ENCODE assay signal across 8 cellular contexts in the genomic region with DNA sequence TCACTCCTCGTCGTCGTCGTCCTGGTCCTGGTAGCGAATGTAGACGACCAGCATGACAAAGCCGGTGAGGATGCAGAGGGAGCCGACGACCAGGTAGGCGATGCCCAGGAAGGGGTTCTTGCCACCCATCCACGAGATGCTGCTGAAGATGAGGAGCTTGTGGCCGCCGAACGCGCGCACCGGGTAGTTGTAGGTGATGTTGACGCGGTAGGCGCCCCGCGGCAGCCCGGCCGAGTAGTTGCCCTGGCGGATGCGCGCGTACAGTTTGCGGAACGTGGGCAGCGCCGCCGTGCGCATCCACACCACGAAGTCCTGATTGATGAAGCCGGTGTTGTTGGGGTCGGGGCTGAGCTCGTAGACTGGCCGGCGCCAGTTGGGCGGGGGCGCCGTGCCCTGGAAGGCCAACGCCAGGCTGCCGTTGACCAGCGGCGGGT. TPM values are rescaled to one million over a fixed set of nuclear protein-coding genes. Genes with fewer than 3 reads are reported as not detected.
DNase-seq lines count a peak whose midpoint lies in the region; TF ChIP-seq lines count a peak whose summit lies in the region.

No MANE protein-coding gene starts in this region.

- no peaks in the 10 kb centered on the region for H3K9me3 Mint-ChIP-seq in IgD-negative memory B cell
- H3K9me3 Mint-ChIP-seq in activated T-helper 2 cell treated with anti-CD3 and anti-CD28 coated beads, Interferon-gamma antibody, Interleukin-2, Interleukin-4, amounts not matched to agents 10 μg/mL and 5 μg/mL and 100 μg/mL, durations not matched to agents 14 hours and 24 hours and 36 hours = no peaks in the 10 kb centered on the region
- peaks cover 3% of the 10 kb centered on the region; the same call in 1 of the 2 replicates for H3K9me3 Mint-ChIP-seq in HFFc6

- H3K4me2 ChIP-seq in hepatocyte = peak overlapping the region; percentile 83

- H3K9me3 ChIP-seq in hepatocyte (ENCODE audit: low read depth) = no peaks in the 10 kb centered on the region

- H3K4me1 ChIP-seq in hepatocyte (ENCODE audit: insufficient read depth) = peaks cover 12% of the 10 kb centered on the region

- H3K36me3 Mint-ChIP-seq in IgD-negative memory B cell (no peaks in the 10 kb centered on the region), HFFc6 (ENCODE audit: low read depth) (no peaks in the 10 kb centered on the region)
- no peaks in the 10 kb centered on the region for H3K36me3 Mint-ChIP-seq in activated T-helper 2 cell treated with anti-CD3 and anti-CD28 coated beads, Interferon-gamma antibody, Interleukin-2, Interleukin-4, amounts not matched to agents 10 μg/mL and 5 μg/mL and 100 μg/mL, durations not matched to agents 14 hours and 24 hours and 36 hours (ENCODE audit: low read depth)

- H3K27me3 Mint-ChIP-seq in IgD-negative memory B cell = peaks cover 35% of the 10 kb centered on the region
- H3K27me3 Mint-ChIP-seq in activated T-helper 2 cell treated with anti-CD3 and anti-CD28 coated beads, Interferon-gamma antibody, Interleukin-2, Interleukin-4, amounts not matched to agents 10 μg/mL and 5 μg/mL and 100 μg/mL, durations not matched to agents 14 hours and 24 hours and 36 hours (ENCODE audit: low read depth) = peaks cover 42% of the 10 kb centered on the region
- H3K27me3 Mint-ChIP-seq in HFFc6 (ENCODE audit: insufficient read depth) = peaks cover 37% of the 10 kb centered on the region

- H3K4me3 Mint-ChIP-seq in IgD-negative memory B cell (peak overlapping the region; percentile 68 to 85 (median 80)), HFFc6 (no peak overlapping the region)
- H3K4me3 Mint-ChIP-seq in activated T-helper 2 cell treated with anti-CD3 and anti-CD28 coated beads, Interferon-gamma antibody, Interleukin-2, Interleukin-4, amounts not matched to agents 10 μg/mL and 5 μg/mL and 100 μg/mL, durations not matched to agents 14 hours and 24 hours and 36 hours (ENCODE audit: low read depth) = peak overlapping the region; percentile 81

- no peaks in the 10 kb centered on the region for H3K9me2 ChIP-seq in hepatocyte (replicated peaks; ENCODE audit: insufficient read depth)

- H3K4me1 Mint-ChIP-seq in IgD-negative memory B cell = peaks cover 0 to 2% (median 0%) of the 10 kb centered on the region in 3 donors
- peaks cover 16% of the 10 kb centered on the region for H3K4me1 Mint-ChIP-seq in activated T-helper 2 cell treated with anti-CD3 and anti-CD28 coated beads, Interferon-gamma antibody, Interleukin-2, Interleukin-4, amounts not matched to agents 10 μg/mL and 5 μg/mL and 100 μg/mL, durations not matched to agents 14 hours and 24 hours and 36 hours (ENCODE audit: low read depth)
- peaks cover under 1% of the 10 kb centered on the region for H3K4me1 Mint-ChIP-seq in HFFc6 (ENCODE audit: low read depth)

- H3K27ac Mint-ChIP-seq in IgD-negative memory B cell (peak overlapping the region in 1 of 3 donors; percentile 46), HFFc6 (no peak overlapping the region)
- peak overlapping the region; percentile 59 for H3K27ac Mint-ChIP-seq in activated T-helper 2 cell treated with anti-CD3 and anti-CD28 coated beads, Interferon-gamma antibody, Interleukin-2, Interleukin-4, amounts not matched to agents 10 μg/mL and 5 μg/mL and 100 μg/mL, durations not matched to agents 14 hours and 24 hours and 36 hours

- H3K27me3 ChIP-seq in hepatocyte = no peaks in the 10 kb centered on the region

- H3K79me2 ChIP-seq in hepatocyte = peaks cover 15% of the 10 kb centered on the region

- 75% methylated on average over 43 of the region's 47 CpGs for WGBS in hepatocyte (ENCODE audit: low lambda C conversion rate, missing lambda C conversion rate)

- intact Hi-C loops in activated T-helper 2 cell treated with anti-CD3 and anti-CD28 coated beads, Interferon-gamma antibody, Interleukin-2, Interleukin-4, amounts not matched to agents 10 μg/mL and 5 μg/mL and 100 μg/mL, durations not matched to agents 14 hours and 24 hours and 36 hours (cut with micrococcal nuclease) = loop anchor here (5.0 to 10.0 kb wide), 2 partner anchors 172 to 765 kb away; no protein-coding TSS in a partner anchor

- no peaks in the 10 kb centered on the region for H3K36me3 ChIP-seq in hepatocyte (replicated peaks; ENCODE audit: insufficient read depth, low read depth)

- DNase-seq in activated T-helper 2 cell treated with anti-CD3 and anti-CD28 coated beads, Interferon-gamma antibody, Interleukin-2, Interleukin-4, amounts not matched to agents 10 μg/mL and 5 μg/mL and 100 μg/mL, durations not matched to agents 14 hours and 24 hours and 36 hours (ENCODE audit: low spot score) = no peak
- no peak for DNase-seq in hepatocyte (ENCODE audit: low spot score)
- DNase-seq in stimulated activated CD4-positive, alpha-beta T cell treated with anti-CD3 and anti-CD28 coated beads, Interleukin-12 subunit alpha, Interleukin-12 subunit beta, amount 100 ng/mL, for 48 hours (ENCODE audit: low read depth in 2 of 3, low spot score in 1 of 3) = peak in 2 of 3 donors; percentile 25 to 26
- DNase-seq in NCI-H1694 (lab: John Stamatoyannopoulos, UW) = no peak
- no peak for DNase-seq in NCI-H226
- no peak for DNase-seq in GM19238 (ENCODE audit: insufficient read length, low spot score)
- no peak for DNase-seq in HFFc6

- H4K20me1 ChIP-seq in hepatocyte (ENCODE audit: insufficient read depth, poor library complexity, severe bottlenecking) = no peaks in the 10 kb centered on the region

- no peak overlapping the region for H3K4me3 ChIP-seq in hepatocyte

- TF ChIP-seq CTCF in hepatocyte (IDR thresholded peaks at IDR 0.05; ENCODE audit: poor library complexity) (no peak), HFFc6 (IDR thresholded peaks at IDR 0.05) (no peak)

- peak overlapping the region; percentile 82 for H3K27ac ChIP-seq in hepatocyte

- peak overlapping the region; percentile 87 for H2AFZ ChIP-seq in hepatocyte

RNA-seq across cellular contexts. Expression of a gene that starts 1.0 kb away (rescaled TPM):
- polyA plus RNA-seq in IgD-negative memory B cell (0.33 TPM), hepatocyte (12.4 and 19.3 TPM in 2 replicates)
- 0.46 and 0.66 TPM in 2 replicates for total RNA-seq in activated T-helper 2 cell treated with anti-CD3 and anti-CD28 coated beads, Interferon-gamma antibody, Interleukin-2, Interleukin-4, amounts not matched to agents 10 μg/mL and 5 μg/mL and 100 μg/mL, durations not matched to agents 14 hours and 24 hours and 36 hours
- 15.8 and 18.2 TPM in 2 replicates for total RNA-seq in hepatocyte
- total RNA-seq in HFFc6 (2021; fragmentation: NEBNext Ultra II Directional; extraction: Animal tissue kit (Norgen Biotek cat#: 25700)) = not detected

RNA-seq across cellular contexts. Expression of a gene that starts 41.3 kb away (rescaled TPM):
- polyA plus RNA-seq in IgD-negative memory B cell (9.6 TPM), hepatocyte (7.1 and 8.7 TPM in 2 replicates)
- total RNA-seq in activated T-helper 2 cell treated with anti-CD3 and anti-CD28 coated beads, Interferon-gamma antibody, Interleukin-2, Interleukin-4, amounts not matched to agents 10 μg/mL and 5 μg/mL and 100 μg/mL, durations not matched to agents 14 hours and 24 hours and 36 hours = 101 and 102 TPM in 2 replicates
- total RNA-seq in hepatocyte = 11.2 and 16.3 TPM in 2 replicates
- total RNA-seq in HFFc6 (2021; fragmentation: NEBNext Ultra II Directional; extraction: Animal tissue kit (Norgen Biotek cat#: 25700)) = 1 to 10 TPM in 1 of 6 experiments, under 1 TPM in 5; 0.17 to 1.2 (median 0.35) TPM

Comparison
In these comparisons a context has a peak if more than half of its experiments do, and no peak if none do; other contexts are left out.
1. DNase-seq: peak in stimulated activated CD4-positive, alpha-beta T cell treated with anti-CD3 and anti-CD28 coated beads, Interleukin-12 subunit alpha, Interleukin-12 subunit beta, amount 100 ng/mL, for 48 hours (2 of 3); none in activated T-helper 2 cell treated with anti-CD3 and anti-CD28 coated beads, Interferon-gamma antibody, Interleukin-2, Interleukin-4, amounts not matched to agents 10 μg/mL and 5 μg/mL and 100 μg/mL, durations not matched to agents 14 hours and 24 hours and 36 hours (single experiment), hepatocyte (single experiment), NCI-H1694 (single experiment), NCI-H226 (single experiment), GM19238 (single experiment) and HFFc6 (single experiment).
2. RNA of a gene that starts 1.0 kb away (total RNA-seq): 15.8 to 18.2 TPM in hepatocyte; 0.46 to 0.66 TPM in activated T-helper 2 cell treated with anti-CD3 and anti-CD28 coated beads, Interferon-gamma antibody, Interleukin-2, Interleukin-4, amounts not matched to agents 10 μg/mL and 5 μg/mL and 100 μg/mL, durations not matched to agents 14 hours and 24 hours and 36 hours and not detected in HFFc6; every median in the first group is over 10 times any median in the second.